8 cellular contexts compared by ENCODE assay signal in genomic region chr21:33916200-33916567, GRCh38. TPM values are rescaled to one million over a fixed set of nuclear protein-coding genes. Genes with fewer than 3 reads are reported as not detected.
DNase-seq lines count a peak whose midpoint lies in the region; ATAC-seq and TF ChIP-seq lines count a peak whose summit lies in the region.

No MANE protein-coding gene starts in this region.

- H3K4me3 Mint-ChIP-seq in activated CD4-positive, alpha-beta T cell treated with anti-CD3 and anti-CD28 coated beads for 36 hours: peak overlapping the region; percentile 89
- peak overlapping the region; percentile 99 for H3K4me3 Mint-ChIP-seq in activated T-helper 2 cell treated with anti-CD3 and anti-CD28 coated beads, Interferon-gamma antibody, Interleukin-2, Interleukin-4, amounts not matched to agents 10 μg/mL and 5 μg/mL and 100 μg/mL, durations not matched to agents 14 hours and 24 hours and 36 hours (ENCODE audit: low read depth)
- peak overlapping the region; percentile 97 to 99 (median 98) for H3K4me3 Mint-ChIP-seq in immature natural killer cell

- peaks cover 27% of the 10 kb centered on the region for H3K4me1 Mint-ChIP-seq in activated CD4-positive, alpha-beta T cell treated with anti-CD3 and anti-CD28 coated beads for 36 hours
- H3K4me1 Mint-ChIP-seq in activated T-helper 2 cell treated with anti-CD3 and anti-CD28 coated beads, Interferon-gamma antibody, Interleukin-2, Interleukin-4, amounts not matched to agents 10 μg/mL and 5 μg/mL and 100 μg/mL, durations not matched to agents 14 hours and 24 hours and 36 hours (ENCODE audit: low read depth): peaks cover 30% of the 10 kb centered on the region
- peaks cover 31 to 42% of the 10 kb centered on the region in 2 donors for H3K4me1 Mint-ChIP-seq in immature natural killer cell

- H3K36me3 ChIP-seq in thoracic aorta: no peaks in the 10 kb centered on the region

- TF ChIP-seq CTCF in thoracic aorta (IDR thresholded peaks at IDR 0.05): no peak

- ATAC-seq in activated CD4-positive, alpha-beta T cell treated with anti-CD3 and anti-CD28 coated beads for 36 hours: peak; percentile 5
- no peak for ATAC-seq in thoracic aorta (ENCODE audit: insufficient number of reproducible peaks, low FRiP score, low read depth)
- ATAC-seq in HG02571 (IDR thresholded peaks at IDR 0.05; ENCODE audit: unreplicated experiment): no peak

- no peak for DNase-seq in activated CD4-positive, alpha-beta T cell treated with anti-CD3 and anti-CD28 coated beads for 36 hours
- no peak for DNase-seq in activated CD4-positive, alpha-beta T cell treated with anti-CD3 and anti-CD28 coated beads for 48 hours
- no peak for DNase-seq in activated T-helper 2 cell treated with anti-CD3 and anti-CD28 coated beads, Interferon-gamma antibody, Interleukin-2, Interleukin-4, amounts not matched to agents 10 μg/mL and 5 μg/mL and 100 μg/mL, durations not matched to agents 14 hours and 24 hours and 36 hours (ENCODE audit: low spot score)
- DNase-seq in immature natural killer cell (no peak), thoracic aorta (ENCODE audit: low spot score) (no peak), NCI-H1436 (lab: John Stamatoyannopoulos, UW) (no peak), HuH-7 (ENCODE audit: low spot score) (no peak)

- no peaks in the 10 kb centered on the region for H3K27me3 ChIP-seq in thoracic aorta (replicated peaks; ENCODE audit: insufficient read depth)

- CTCF ChIA-PET in activated CD4-positive, alpha-beta T cell treated with anti-CD3 and anti-CD28 coated beads for 36 hours (lab: Charles Lee): interaction anchor here (1.1 kb wide), 1 partner anchor 20 kb away, joined by 3 read pairs; no protein-coding TSS in a partner anchor

- H3K36me3 Mint-ChIP-seq in activated CD4-positive, alpha-beta T cell treated with anti-CD3 and anti-CD28 coated beads for 36 hours (ENCODE audit: low read depth): peaks cover 23% of the 10 kb centered on the region
- peaks cover 33% of the 10 kb centered on the region for H3K36me3 Mint-ChIP-seq in activated T-helper 2 cell treated with anti-CD3 and anti-CD28 coated beads, Interferon-gamma antibody, Interleukin-2, Interleukin-4, amounts not matched to agents 10 μg/mL and 5 μg/mL and 100 μg/mL, durations not matched to agents 14 hours and 24 hours and 36 hours (ENCODE audit: low read depth)
- H3K36me3 Mint-ChIP-seq in immature natural killer cell: peaks cover 0 to 2% (median 2%) of the 10 kb centered on the region in 3 donors

- H3K27ac ChIP-seq in thoracic aorta: peak overlapping the region in 1 of 2 donors; percentile 53

- H3K4me1 ChIP-seq in thoracic aorta (ENCODE audit: control insufficient read depth in 1 of 2, low read depth in 2 of 2): peaks cover 6 to 16% of the 10 kb centered on the region in 2 donors

- no peaks in the 10 kb centered on the region for H3K27me3 Mint-ChIP-seq in activated CD4-positive, alpha-beta T cell treated with anti-CD3 and anti-CD28 coated beads for 36 hours
- H3K27me3 Mint-ChIP-seq in activated T-helper 2 cell treated with anti-CD3 and anti-CD28 coated beads, Interferon-gamma antibody, Interleukin-2, Interleukin-4, amounts not matched to agents 10 μg/mL and 5 μg/mL and 100 μg/mL, durations not matched to agents 14 hours and 24 hours and 36 hours (ENCODE audit: low read depth): no peaks in the 10 kb centered on the region
- H3K27me3 Mint-ChIP-seq in immature natural killer cell (ENCODE audit: low read depth in 3 of 3): peaks cover 0 to 4% (median 3%) of the 10 kb centered on the region in 3 donors

- POLR2A ChIA-PET in activated CD4-positive, alpha-beta T cell treated with anti-CD3 and anti-CD28 coated beads for 36 hours (lab: Charles Lee): interaction anchor here (0.6 kb wide), 1 partner anchor 595 kb away, joined by 3 read pairs; no protein-coding TSS in a partner anchor

- no peaks in the 10 kb centered on the region for H3K9me3 Mint-ChIP-seq in activated CD4-positive, alpha-beta T cell treated with anti-CD3 and anti-CD28 coated beads for 36 hours (ENCODE audit: low read depth)
- no peaks in the 10 kb centered on the region for H3K9me3 Mint-ChIP-seq in activated T-helper 2 cell treated with anti-CD3 and anti-CD28 coated beads, Interferon-gamma antibody, Interleukin-2, Interleukin-4, amounts not matched to agents 10 μg/mL and 5 μg/mL and 100 μg/mL, durations not matched to agents 14 hours and 24 hours and 36 hours
- H3K9me3 Mint-ChIP-seq in immature natural killer cell: no peaks in the 10 kb centered on the region

- H3K9me3 ChIP-seq in thoracic aorta: no peaks in the 10 kb centered on the region

- peak overlapping the region; percentile 85 for H3K4me3 ChIP-seq in thoracic aorta

- intact Hi-C loops in activated CD4-positive, alpha-beta T cell treated with anti-CD3 and anti-CD28 coated beads for 36 hours (cut with DNase I, micrococcal nuclease): loop anchor here (5.0 to 10.0 kb wide), 2 partner anchors 374 to 699 kb away; partner anchors contain the start of genes GART (in 1 of the 2), RCAN1 (in 1 of the 2) and SON (in 1 of the 2)
- intact Hi-C loops in activated T-helper 2 cell treated with anti-CD3 and anti-CD28 coated beads, Interferon-gamma antibody, Interleukin-2, Interleukin-4, amounts not matched to agents 10 μg/mL and 5 μg/mL and 100 μg/mL, durations not matched to agents 14 hours and 24 hours and 36 hours (cut with micrococcal nuclease): no loop called here

- peak overlapping the region; percentile 86 for H3K27ac Mint-ChIP-seq in activated CD4-positive, alpha-beta T cell treated with anti-CD3 and anti-CD28 coated beads for 36 hours
- H3K27ac Mint-ChIP-seq in activated T-helper 2 cell treated with anti-CD3 and anti-CD28 coated beads, Interferon-gamma antibody, Interleukin-2, Interleukin-4, amounts not matched to agents 10 μg/mL and 5 μg/mL and 100 μg/mL, durations not matched to agents 14 hours and 24 hours and 36 hours: peak overlapping the region; percentile 98
- H3K27ac Mint-ChIP-seq in immature natural killer cell: peak overlapping the region; percentile 95 to 98 (median 97)

RNA-seq across cellular contexts. Expression of gene ATP5PO, which starts 0.6 kb away (rescaled TPM):
- total RNA-seq in activated CD4-positive, alpha-beta T cell treated with anti-CD3 and anti-CD28 coated beads for 36 hours: 100 to 1,000 TPM; 177 to 238 TPM
- 185 and 186 TPM in 2 replicates for total RNA-seq in activated T-helper 2 cell treated with anti-CD3 and anti-CD28 coated beads, Interferon-gamma antibody, Interleukin-2, Interleukin-4, amounts not matched to agents 10 μg/mL and 5 μg/mL and 100 μg/mL, durations not matched to agents 14 hours and 24 hours and 36 hours
- 100 to 1,000 TPM; 280 to 387 (median 352) TPM for polyA plus RNA-seq in immature natural killer cell
- total RNA-seq in thoracic aorta: 100 to 1,000 TPM in 1 of 2 donors, 10 to 100 TPM in 1; 97.0 to 130 TPM
